Comparison of ENCODE assay signal across 12 cellular contexts in the genomic region with DNA sequence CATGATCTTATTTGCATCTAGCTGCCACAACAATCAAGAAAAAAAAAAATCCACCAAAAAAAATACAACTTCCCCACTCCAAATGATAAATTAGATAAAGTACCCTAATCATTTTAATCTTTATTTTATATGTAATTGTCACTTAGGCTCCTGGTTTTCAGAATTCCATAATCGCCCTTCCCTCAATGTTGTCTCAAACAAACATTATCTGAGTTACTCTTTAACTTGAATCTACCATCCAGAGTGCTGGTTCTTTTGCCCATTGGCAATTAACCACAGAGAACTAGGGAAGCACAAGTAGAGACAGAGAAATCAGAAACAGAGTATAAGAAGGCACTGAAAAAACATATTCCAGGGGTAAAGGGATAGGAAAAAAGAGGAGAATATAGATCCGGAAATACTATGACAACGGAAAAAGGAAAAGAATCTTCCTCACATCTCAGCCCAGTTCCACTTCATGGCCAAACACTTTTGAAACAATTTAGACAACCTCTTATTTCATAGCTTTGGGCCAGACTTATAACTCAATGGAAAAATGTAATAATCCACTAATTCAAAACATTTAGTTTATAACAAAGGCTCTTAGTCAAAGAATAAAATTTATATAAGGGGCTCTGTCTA. TPM values are rescaled to one million over a fixed set of nuclear protein-coding genes. Genes with fewer than 3 reads are reported as not detected.
DNase-seq lines count a peak whose midpoint lies in the region; ATAC-seq, FAIRE-seq and TF ChIP-seq lines count a peak whose summit lies in the region.
"Had no signal": no experiment of that assay in that cellular context is flagged by ENCODE, and none has a peak within 500 bp of the region (broad histone marks: within the 10 kb centered on the region; RNA-seq: fewer than 3 reads in every experiment).

No MANE protein-coding gene starts in this region.

- H3K4me1 Mint-ChIP-seq in neural crest cell (peaks cover 68% of the 10 kb centered on the region), T-cell (peaks cover 0 to 8% (median 4%) of the 10 kb centered on the region in 3 donors)

- ATAC-seq in T-cell (replicated peaks in 1 of 4): no peak
- ATAC-seq in GM18868 (IDR thresholded peaks at IDR 0.05; ENCODE audit: unreplicated experiment): no peak
- ATAC-seq: stimulated activated naive CD8-positive, alpha-beta T cell treated with anti-CD3 and anti-CD28 coated beads, Interleukin-15, Interleukin-2, amounts not matched to agents 100 U/mL and 50 U/mL, for 24 hours had no signal

- H3K4me3 Mint-ChIP-seq in neural crest cell (peak overlapping the region; percentile 87), T-cell (no peak overlapping the region)

- POLR2A ChIA-PET in T-cell (lab: Charles Lee): interaction anchor here (0.6 to 0.9 kb wide), 2 partner anchors 224 to 880 kb away, joined by 4 read pairs; no protein-coding TSS in a partner anchor

- peak overlapping the region; percentile 67; the same call in 1 of the 2 replicates for H3K9ac ChIP-seq in iPS-20b (ENCODE audit: low read depth, low read length)

- peaks cover 2% of the 10 kb centered on the region for H3K36me3 Mint-ChIP-seq in neural crest cell (ENCODE audit: low read depth)
- no peaks in the 10 kb centered on the region for H3K36me3 Mint-ChIP-seq in T-cell

- H3K27me3 Mint-ChIP-seq in neural crest cell (ENCODE audit: low read depth) (no peaks in the 10 kb centered on the region), T-cell (peaks cover 6 to 7% of the 10 kb centered on the region in 2 donors)

- FAIRE-seq in RCC 7860 (lab: Jason Lieb, UNC): peak; percentile 38

- CTCF ChIA-PET in T-cell (lab: Charles Lee): interaction anchor here (0.6 to 1.0 kb wide), 5 partner anchors 9 to 264 kb away, joined by 3 to 11 read pairs (median 3); no protein-coding TSS in a partner anchor

- no peaks in the 10 kb centered on the region for H3K27me3 ChIP-seq in iPS-20b (ENCODE audit: insufficient read depth, low read length)
- no peaks in the 10 kb centered on the region for H3K27me3 ChIP-seq in H7 (ENCODE audit: control insufficient read depth, insufficient read depth, low read length)
- H3K27me3 ChIP-seq: cardiac muscle cell, right atrium auricular region had no signal

- H3K4me3 ChIP-seq in iPS-20b (ENCODE audit: low read length) (peak overlapping the region; percentile 60), H7 (ENCODE audit: insufficient read depth, low read depth, low read length) (no peak overlapping the region)
- H3K4me3 ChIP-seq: cardiac muscle cell, right atrium auricular region had no signal

- TF ChIP-seq CTCF in neural crest cell (conservative IDR thresholded peaks at IDR 0.05) (no peak), GM20000 (IDR thresholded peaks at IDR 0.05; ENCODE audit: extremely low read depth, missing control alignments) (no peak)

- peaks cover 58% of the 10 kb centered on the region for H3K4me1 ChIP-seq in iPS-20b (ENCODE audit: insufficient read depth, low read length)

- H3K9me3 Mint-ChIP-seq in neural crest cell: no peaks in the 10 kb centered on the region
- no peaks in the 10 kb centered on the region for H3K9me3 Mint-ChIP-seq in T-cell

- DNase-seq in DMS53 (lab: John Stamatoyannopoulos, UW) (peak; percentile 55), RCC 7860 (ENCODE audit: low spot score) (no peak), neural crest cell (ENCODE audit: low read depth, low spot score) (no peak), GM20000 (ENCODE audit: low spot score) (no peak), H7 (no peak), T-cell (no peak)
- DNase-seq: stimulated activated naive CD8-positive, alpha-beta T cell treated with anti-CD3 and anti-CD28 coated beads, Interleukin-15, Interleukin-2, amounts not matched to agents 100 U/mL and 50 U/mL, for 24 hours; T1000 had no signal

- H3K27ac ChIP-seq in iPS-20b (ENCODE audit: low read length): no peak overlapping the region
- H3K27ac ChIP-seq: cardiac muscle cell, right atrium auricular region had no signal

- peak overlapping the region; percentile 36 for H3K27ac Mint-ChIP-seq in neural crest cell (ENCODE audit: unreplicated experiment)
- no peak overlapping the region for H3K27ac Mint-ChIP-seq in T-cell

- H3K36me3 ChIP-seq in iPS-20b (ENCODE audit: insufficient read depth, low read depth, low read length): peaks cover 10% of the 10 kb centered on the region; the same call in 1 of the 2 replicates
- H3K36me3 ChIP-seq in H7 (replicated peaks; ENCODE audit: control insufficient read depth, insufficient read depth, low read length): no peaks in the 10 kb centered on the region
- H3K36me3 ChIP-seq: cardiac muscle cell had no signal

- no peaks in the 10 kb centered on the region for H3K9me3 ChIP-seq in iPS-20b (ENCODE audit: insufficient read depth, low read depth, low read length)
- H3K9me3 ChIP-seq: right atrium auricular region had no signal

RNA-seq across cellular contexts. Expression of a gene that starts 0.9 kb away (rescaled TPM):
- total RNA-seq in neural crest cell: 54.7 and 56.6 TPM in 2 replicates
- 13.3 and 14.8 TPM in 2 replicates for total RNA-seq in H7 (2014; rRNA removed; shearing (Covaris generic))
- total RNA-seq in T-cell: under 1 TPM; 0.08 to 0.64 (median 0.46) TPM
